Comparison of ENCODE assay signal across 8 cellular contexts in the genomic region with DNA sequence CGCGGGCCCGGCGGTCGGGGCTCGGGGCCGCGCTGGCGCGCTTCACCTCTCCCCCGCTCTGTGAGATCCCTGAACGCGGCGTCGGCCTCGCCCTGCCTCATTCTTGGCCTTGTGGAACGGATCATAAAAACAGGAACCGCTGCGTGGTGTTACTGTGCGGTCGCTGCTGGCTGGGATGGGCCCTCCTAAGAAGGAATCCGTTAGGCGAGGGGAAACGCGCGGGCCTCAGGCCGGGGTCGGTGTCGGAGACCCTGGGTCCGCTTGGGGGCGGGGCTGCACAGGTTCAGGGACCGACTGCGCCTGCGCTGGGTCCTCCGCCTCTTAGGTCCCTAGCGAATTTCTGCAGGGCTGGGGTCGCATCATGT. TPM values are rescaled to one million over a fixed set of nuclear protein-coding genes. Genes with fewer than 3 reads are reported as not detected.
DNase-seq lines count a peak whose midpoint lies in the region; ATAC-seq and TF ChIP-seq lines count a peak whose summit lies in the region.

No MANE protein-coding gene starts in this region.

- H3K4me2 ChIP-seq in KMS-11: peak overlapping the region; percentile 85

- H3K36me3 ChIP-seq in KMS-11 (ENCODE audit: insufficient read depth) (peaks cover 10% of the 10 kb centered on the region; the same call in 1 of the 2 replicates), gastroesophageal sphincter (peaks cover 0 to 5% of the 10 kb centered on the region in 2 donors)

- H3K9ac ChIP-seq in KMS-11: peak overlapping the region; percentile 80

- no peaks in the 10 kb centered on the region for H3K27me3 ChIP-seq in KMS-11 (ENCODE audit: insufficient read depth, low read depth)
- no peaks in the 10 kb centered on the region for H3K27me3 ChIP-seq in gastroesophageal sphincter

- H3K79me2 ChIP-seq in KMS-11 (ENCODE audit: insufficient read depth, low read depth): peaks cover 62% of the 10 kb centered on the region

- H3K9me3 ChIP-seq in gastroesophageal sphincter: no peaks in the 10 kb centered on the region

- H3K27ac ChIP-seq in KMS-11 (peak overlapping the region; percentile 98), gastroesophageal sphincter (peak overlapping the region; percentile 76 to 95 (median 90))

- TF ChIP-seq CTCF in KMS-11 (conservative IDR thresholded peaks at IDR 0.05; ENCODE audit: low read depth, low read length) (no peak), gastroesophageal sphincter (IDR thresholded peaks at IDR 0.05) (no peak)

- ATAC-seq in GM21619 (IDR thresholded peaks at IDR 0.05; ENCODE audit: unreplicated experiment) (peak; percentile 28), gastroesophageal sphincter (peak; percentile 70)

- H3K4me3 ChIP-seq in KMS-11 (IDR thresholded peaks at IDR 0.05; ENCODE audit: insufficient read depth, low read depth, low read length): no peak overlapping the region
- H3K4me3 ChIP-seq in gastroesophageal sphincter: peak overlapping the region; percentile 50 to 89

- no peak for TF ChIP-seq POLR2A in gastroesophageal sphincter (IDR thresholded peaks at IDR 0.05)

- H3K4me1 ChIP-seq in KMS-11 (ENCODE audit: low read depth, poor library complexity, severe bottlenecking) (peaks cover 67% of the 10 kb centered on the region), gastroesophageal sphincter (peaks cover 0 to 24% (median 0%) of the 10 kb centered on the region in 3 donors)

- WGBS in gastroesophageal sphincter (ENCODE audit: low coverage in 1 of 2), 2 donors: 0% methylated on average over 4 of the region's 37 CpGs; no CpG with 5 or more reads in 1 of the 2 donors

- no peaks in the 10 kb centered on the region for H4K20me1 ChIP-seq in KMS-11 (ENCODE audit: insufficient read depth)

- TF ChIP-seq EP300 in gastroesophageal sphincter (IDR thresholded peaks at IDR 0.05): no peak

- peak overlapping the region; percentile 44 for H2AFZ ChIP-seq in KMS-11 (ENCODE audit: low read depth)

- DNase-seq in DMS 273 treated with DMSO at 0.1 percent for 48 hours (lab: John Stamatoyannopoulos, UW) (peak; percentile 9), SIG-M5 treated with dmso at 0.1 percent for 504 hours (lab: John Stamatoyannopoulos, UW; ENCODE audit: unreplicated experiment) (peak; percentile 80), nucleus accumbens (lab: John Stamatoyannopoulos, UW) (peak in 48 of 56 donors; percentile 24 to 81 (median 60)), superior temporal gyrus (ENCODE audit: extremely low spot score) (peak; percentile 48)
- DNase-seq in activated naive CD4-positive, alpha-beta T cell treated with Interleukin-2 at 50 U/mL for 16 hours: peak; percentile 83

RNA-seq across cellular contexts. Expression of a gene that starts 0.4 kb away (rescaled TPM):
- 1 to 10 TPM; 3.9 to 8.0 (median 5.3) TPM for total RNA-seq in gastroesophageal sphincter

RNA-seq across cellular contexts. Expression of a gene that starts 5.2 kb away (rescaled TPM):
- 10 to 100 TPM; 31.3 to 50.7 (median 39.4) TPM for total RNA-seq in gastroesophageal sphincter

RNA-seq across cellular contexts. Expression of a gene that starts 49.7 kb away (rescaled TPM):
- 1 to 10 TPM; 3.9 to 8.9 (median 6.2) TPM for total RNA-seq in gastroesophageal sphincter

Comparison
In these comparisons a context has a peak if more than half of its experiments do, and no peak if none do; other contexts are left out.
1. DNase-seq: peak in every context shown above with its lines; median percentile 83 in activated naive CD4-positive, alpha-beta T cell treated with Interleukin-2 at 50 U/mL for 16 hours; 80 in SIG-M5 treated with dmso at 0.1 percent for 504 hours; 60 in nucleus accumbens; 48 in superior temporal gyrus; 9 in DMS 273 treated with DMSO at 0.1 percent for 48 hours.